8 cellular contexts compared by ENCODE assay signal in the genomic region with DNA sequence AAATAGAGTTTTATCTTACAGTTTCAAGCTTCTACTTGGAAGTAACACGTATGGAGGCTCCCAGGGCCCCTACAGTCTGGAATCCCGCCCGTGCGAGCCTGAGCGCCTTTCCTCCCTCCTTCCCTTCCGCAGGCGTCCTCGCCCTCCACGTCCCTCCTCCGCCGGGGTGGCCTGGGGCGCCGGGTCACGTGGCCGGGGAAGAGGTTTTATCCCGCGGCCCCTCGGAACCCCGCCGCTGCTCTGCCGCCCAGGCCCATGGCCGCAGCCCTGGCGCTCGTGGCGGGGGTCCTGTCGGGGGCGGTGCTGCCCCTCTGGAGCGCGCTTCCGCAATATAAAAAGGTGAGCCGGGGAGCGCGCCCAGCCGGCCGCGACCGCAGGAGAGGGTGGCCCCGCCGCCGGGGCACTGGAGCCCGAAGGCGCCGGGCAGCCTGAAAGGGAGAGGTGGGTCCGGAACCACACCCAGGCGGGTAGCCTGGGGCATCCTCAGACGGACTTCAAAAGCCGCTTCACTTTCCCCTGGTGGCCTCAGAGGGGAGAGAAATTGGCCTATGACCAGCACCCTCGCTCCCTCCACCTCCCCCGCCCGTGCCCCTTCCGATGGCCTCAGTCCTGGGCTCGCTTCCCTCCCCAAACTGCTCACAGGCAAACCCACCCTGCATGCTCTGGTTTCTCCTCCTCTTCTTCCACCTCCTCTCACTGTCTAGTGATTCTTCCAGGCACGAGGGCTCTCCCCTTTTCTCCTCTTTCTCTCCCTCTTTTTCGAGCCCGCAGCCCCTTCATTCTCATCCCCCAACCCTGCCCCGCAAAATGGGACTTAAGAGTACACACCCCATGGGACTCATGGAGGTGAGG. TPM values are rescaled to one million over a fixed set of nuclear protein-coding genes. Genes with fewer than 3 reads are reported as not detected.
DNase-seq lines count a peak whose midpoint lies in the region; ATAC-seq and TF ChIP-seq lines count a peak whose summit lies in the region.

A gene with protein sequence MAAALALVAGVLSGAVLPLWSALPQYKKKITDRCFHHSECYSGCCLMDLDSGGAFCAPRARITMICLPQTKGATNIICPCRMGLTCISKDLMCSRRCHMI (plus strand): TSS at position 235 of the 852 bp plus-strand sequence. CDS start 21 bp downstream, at position 256.

- H3K9ac ChIP-seq in GM23248 (peak within 1 kb of the TSS; percentile 15; the same call in 1 of the 2 replicates), NT2/D1 (ENCODE audit: insufficient read length, low read depth) (peak within 1 kb of the TSS; percentile 70), endodermal cell (ENCODE audit: extremely low read depth, low read length, poor library complexity, severe bottlenecking) (no peak within 1 kb of the TSS)

- no peaks in the 10 kb centered on the region for H3K4me1 ChIP-seq in GM23248 (ENCODE audit: insufficient read depth)
- peaks cover 5% of the 10 kb centered on the region for H3K4me1 ChIP-seq in NT2/D1 (ENCODE audit: insufficient read depth, insufficient read length)
- no peaks in the 10 kb centered on the region for H3K4me1 ChIP-seq in endodermal cell (ENCODE audit: control insufficient read depth, insufficient read depth, low read length)

- in situ Hi-C loops in GM23248 (cut with MboI): no loop called here

- no peaks in the 10 kb centered on the region for H3F3A ChIP-seq in GM23248 (ENCODE audit: insufficient read depth)

- H3K4me3 Mint-ChIP-seq in endodermal cell (peak within 1 kb of the TSS; percentile 56), nephron progenitor cell (peak within 1 kb of the TSS; percentile 86)

- H3K79me2 ChIP-seq in GM23248 (ENCODE audit: insufficient read depth): no peaks in the 10 kb centered on the region

- H3K27ac ChIP-seq in GM23248: no peak within 1 kb of the TSS
- H3K27ac ChIP-seq in endodermal cell (ENCODE audit: low read depth, low read length): no peak within 1 kb of the TSS
- H3K27ac ChIP-seq in caudate nucleus (ENCODE audit: low read depth, low read length): no peak within 1 kb of the TSS

- TF ChIP-seq CTCF in endodermal cell (conservative IDR thresholded peaks at IDR 0.05) (peak; percentile 49), nephron progenitor cell (IDR thresholded peaks at IDR 0.05) (no peak)

- H3K36me3 Mint-ChIP-seq in endodermal cell (ENCODE audit: low read depth): no peaks in the 10 kb centered on the region
- H3K36me3 Mint-ChIP-seq in nephron progenitor cell (ENCODE audit: low read depth): no peaks in the 10 kb centered on the region

- H3K27me3 Mint-ChIP-seq in endodermal cell (ENCODE audit: insufficient read depth) (peaks cover 20% of the 10 kb centered on the region), nephron progenitor cell (ENCODE audit: low read depth, poor library complexity) (peaks cover 30% of the 10 kb centered on the region)

- H3K4me3 ChIP-seq in GM23248: peak within 1 kb of the TSS; percentile 64
- peak within 1 kb of the TSS; percentile 40 for H3K4me3 ChIP-seq in NT2/D1 (ENCODE audit: insufficient read length, low read depth)
- peak within 1 kb of the TSS; percentile 73 for H3K4me3 ChIP-seq in endodermal cell (ENCODE audit: low read length)

- H3K4me2 ChIP-seq in GM23248 (ENCODE audit: unreplicated experiment): peak within 1 kb of the TSS; percentile 67

- H3K9me2 ChIP-seq in GM23248 (ENCODE audit: insufficient read depth): no peaks in the 10 kb centered on the region

- H2AFZ ChIP-seq in GM23248: peak within 1 kb of the TSS; percentile 51

- H3K4me1 Mint-ChIP-seq in endodermal cell (peaks cover 3% of the 10 kb centered on the region), nephron progenitor cell (peaks cover 33% of the 10 kb centered on the region)

- H3K9me3 ChIP-seq in GM23248 (ENCODE audit: low read depth) (no peaks in the 10 kb centered on the region), NT2/D1 (ENCODE audit: insufficient read depth, low read length) (no peaks in the 10 kb centered on the region), endodermal cell (ENCODE audit: control insufficient read depth, low read length) (no peaks in the 10 kb centered on the region)

- WGBS in GM23248 (ENCODE audit: low coverage in 1 of 2, low lambda C conversion rate in 2 of 2, missing lambda C conversion rate in 2 of 2), 2 experiments: 3 to 5% methylated on average over 42 to 56 of the region's 56 CpGs
- 7 to 8% methylated on average over 11 to 56 of the region's 56 CpGs for WGBS in endodermal cell (ENCODE audit: insufficient coverage in 1 of 2, insufficient read length in 1 of 2), 2 experiments

- no peaks in the 10 kb centered on the region for H4K20me1 ChIP-seq in GM23248 (ENCODE audit: insufficient read depth)

- H3K9me3 Mint-ChIP-seq in endodermal cell (no peaks in the 10 kb centered on the region), nephron progenitor cell (no peaks in the 10 kb centered on the region)

- no peaks in the 10 kb centered on the region for H3K36me3 ChIP-seq in GM23248 (ENCODE audit: low read depth)
- no peaks in the 10 kb centered on the region for H3K36me3 ChIP-seq in NT2/D1 (ENCODE audit: insufficient read depth, insufficient read length, low read length)
- no peaks in the 10 kb centered on the region for H3K36me3 ChIP-seq in endodermal cell (ENCODE audit: control insufficient read depth, insufficient read depth, low read length)

- peaks cover 9% of the 10 kb centered on the region for H3K27me3 ChIP-seq in GM23248 (replicated peaks; ENCODE audit: insufficient read depth)
- peaks cover 3% of the 10 kb centered on the region for H3K27me3 ChIP-seq in NT2/D1 (ENCODE audit: insufficient read depth, insufficient read length)
- H3K27me3 ChIP-seq in endodermal cell (ENCODE audit: control insufficient read depth, insufficient read depth, low read length, poor library complexity, severe bottlenecking): peaks cover 17% of the 10 kb centered on the region

- DNase-seq in GM23248 (peak; percentile 37), NT2/D1 (ENCODE audit: low read depth, low spot score) (no peak), endodermal cell (peak; percentile 87), nephron progenitor cell (peak; percentile 70), caudate nucleus (lab: John Stamatoyannopoulos, UW) (no peak), epidermal melanocyte (ENCODE audit: insufficient read length, low spot score) (no peak)

- H3K27ac Mint-ChIP-seq in endodermal cell (no peak within 1 kb of the TSS), nephron progenitor cell (no peak within 1 kb of the TSS)

- ATAC-seq in HG03039 (IDR thresholded peaks at IDR 0.05; ENCODE audit: unreplicated experiment) (no peak), HG03159 (IDR thresholded peaks at IDR 0.05; ENCODE audit: unreplicated experiment) (no peak)

RNA-seq across cellular contexts. Expression of the gene that starts here (rescaled TPM):
- total RNA-seq in GM23248 (2014; rRNA removed; shearing (Covaris generic)): not detected in 2 replicates
- polyA plus RNA-seq in GM23248 (2016; fragmentation: Nextera tagmentation; extraction: Ambion mirVana): not detected in 2 replicates
- total RNA-seq in endodermal cell: 1 to 10 TPM; 1.1 to 2.1 TPM
- 1.1 TPM for polyA plus RNA-seq in endodermal cell (2013, experiment 1 of 2)
- 0.95 TPM for polyA plus RNA-seq in endodermal cell (2013, experiment 2 of 2)

Comparison
In these comparisons a context has a peak if more than half of its experiments do, and no peak if none do; other contexts are left out.
1. Peak in DNase-seq, H3K4me3 ChIP-seq, H3K9ac ChIP-seq and H3K4me2 ChIP-seq in GM23248; RNA of the gene not detected or under 1 TPM.
2. DNase-seq: peak in endodermal cell (single experiment) and nephron progenitor cell (single experiment); none in NT2/D1 (single experiment), caudate nucleus (0 of 61) and epidermal melanocyte (single experiment).
3. Peak in every context shown above with its lines, with median percentiles within 50 percentile points of each other: H3K4me3 ChIP-seq.